9 cellular contexts compared by ENCODE assay signal in genomic region chr11:59206635-59207034, GRCh38. TPM values are rescaled to one million over a fixed set of nuclear protein-coding genes. Genes with fewer than 3 reads are reported as not detected.
DNase-seq lines count a peak whose midpoint lies in the region; ATAC-seq and TF ChIP-seq lines count a peak whose summit lies in the region.
"Had no signal": no experiment of that assay in that cellular context is flagged by ENCODE, and none has a peak within 500 bp of the region (broad histone marks: within the 10 kb centered on the region; RNA-seq: fewer than 3 reads in every experiment).

No MANE protein-coding gene starts in this region.

- peak; percentile 67 for DNase-seq in D341Med (ENCODE audit: low spot score)
- DNase-seq in HFF-Myc (ENCODE audit: extremely low read depth, low read depth), result no peak
- DNase-seq in RWPE1 (ENCODE audit: low spot score), result no peak
- DNase-seq in fibroblast of the aortic adventitia (ENCODE audit: low read depth), result peak; percentile 16
- no peak for DNase-seq in retinal pigment epithelial cell (ENCODE audit: low read depth)

- POLR2A ChIA-PET in RWPE1 (lab: Yijun Ruan, JAX; ENCODE audit: low non-redundant PET), result no interaction called here

- H3K4me3 ChIP-seq in HFF-Myc (replicated peaks; ENCODE audit: low read depth, low read length) (no peak overlapping the region), fibroblast of the aortic adventitia (ENCODE audit: low read depth, low read length) (no peak overlapping the region), retinal pigment epithelial cell (ENCODE audit: low read length) (no peak overlapping the region)

- H3K27ac ChIP-seq in RWPE1, result no peak overlapping the region

- CTCF ChIA-PET in RWPE1 (lab: Yijun Ruan, JAX), result interaction anchor here (0.6 to 2.3 kb wide), 6 partner anchors 15 to 1283 kb away, joined by 3 to 24 read pairs (median 3); partner anchors contain the start of genes DTX4 and OR5A2

- ATAC-seq in HG03175 (IDR thresholded peaks at IDR 0.05; ENCODE audit: unreplicated experiment), result no peak
- no peak for ATAC-seq in GM21390 (IDR thresholded peaks at IDR 0.05; ENCODE audit: unreplicated experiment)
- ATAC-seq in GM21447 (IDR thresholded peaks at IDR 0.05; ENCODE audit: unreplicated experiment), result no peak

- TF ChIP-seq CTCF in HFF-Myc (IDR thresholded peaks at IDR 0.05; ENCODE audit: low read depth, low read length, missing control alignments) (peak; percentile 59), RWPE1 (conservative IDR thresholded peaks at IDR 0.05; ENCODE audit: low read depth) (peak; percentile 23; the same call in 1 of the 2 replicates), fibroblast of the aortic adventitia (IDR thresholded peaks at IDR 0.05; ENCODE audit: insufficient read depth, low read length) (peak; percentile 55), retinal pigment epithelial cell (conservative IDR thresholded peaks at IDR 0.05; ENCODE audit: low read depth, low read length) (peak; percentile 82)

RNA-seq across cellular contexts. Expression of gene MPEG1, which starts 6.1 kb away (rescaled TPM):
- not detected in 2 replicates for total RNA-seq in fibroblast of the aortic adventitia (ENCODE audit: low replicate concordance)
- total RNA-seq: T-helper 1 cell treated with Interleukin-12 subunit alpha and Interleukin-12 subunit beta and Interleukin-4 antibody, amounts not matched to agents 30 ng/mL and 1 ng/mL, for 36 hours had no signal

RNA-seq across cellular contexts. Expression of gene DTX4, which starts 34.7 kb away (rescaled TPM):
- 0.18 and 0.57 TPM in 2 replicates for total RNA-seq in fibroblast of the aortic adventitia (ENCODE audit: low replicate concordance)

Comparison
In these comparisons a context has a peak if more than half of its experiments do, and no peak if none do; other contexts are left out.
1. DNase-seq: peak in D341Med (single experiment) and fibroblast of the aortic adventitia (single experiment); none in HFF-Myc (single experiment), RWPE1 (single experiment) and retinal pigment epithelial cell (single experiment).
2. CTCF ChIP-seq: peak in every context shown above with its lines; median percentile 82 in retinal pigment epithelial cell; 59 in HFF-Myc; 55 in fibroblast of the aortic adventitia; 23 in RWPE1.